Comparison of ENCODE assay signal across 8 cellular contexts in genomic region chr7:80134105-80134535, GRCh38. TPM values are rescaled to one million over a fixed set of nuclear protein-coding genes. Genes with fewer than 3 reads are reported as not detected.
DNase-seq lines count a peak whose midpoint lies in the region; ATAC-seq lines count a peak whose summit lies in the region.

No MANE protein-coding gene starts in this region.

- no peak for ATAC-seq in natural killer cell treated with Interleukin-12 subunit alpha and Interleukin-12 subunit beta and Interleukin-15 and Interleukin-18, amount 100 ng/mL, for 72 hours
- no peak for ATAC-seq in HG03571 (IDR thresholded peaks at IDR 0.05; ENCODE audit: unreplicated experiment)
- ATAC-seq in GM19467 (IDR thresholded peaks at IDR 0.05; ENCODE audit: unreplicated experiment): no peak
- ATAC-seq in GM18502 (IDR thresholded peaks at IDR 0.05; ENCODE audit: poor library complexity, unreplicated experiment): no peak

- H3K27me3 Mint-ChIP-seq in natural killer cell treated with Interleukin-12 subunit alpha and Interleukin-12 subunit beta and Interleukin-15 and Interleukin-18, amount 100 ng/mL, for 72 hours: peaks cover 30 to 38% of the 10 kb centered on the region in 2 donors

- H3K4me1 Mint-ChIP-seq in natural killer cell treated with Interleukin-12 subunit alpha and Interleukin-12 subunit beta and Interleukin-15 and Interleukin-18, amount 100 ng/mL, for 72 hours (ENCODE audit: low read depth in 2 of 2): peaks cover 12 to 15% of the 10 kb centered on the region in 2 donors

- peaks cover 7% of the 10 kb centered on the region for H3K9me3 Mint-ChIP-seq in natural killer cell treated with Interleukin-12 subunit alpha and Interleukin-12 subunit beta and Interleukin-15 and Interleukin-18, amount 100 ng/mL, for 72 hours

- peak overlapping the region; percentile 93 for H3K27ac ChIP-seq in epithelial cell of prostate

- no peak overlapping the region for H3K27ac Mint-ChIP-seq in natural killer cell treated with Interleukin-12 subunit alpha and Interleukin-12 subunit beta and Interleukin-15 and Interleukin-18, amount 100 ng/mL, for 72 hours

- peaks cover 17% of the 10 kb centered on the region for H3K36me3 Mint-ChIP-seq in natural killer cell treated with Interleukin-12 subunit alpha and Interleukin-12 subunit beta and Interleukin-15 and Interleukin-18, amount 100 ng/mL, for 72 hours

- DNase-seq in Ammon's horn (ENCODE audit: low spot score): peak; percentile 62
- DNase-seq in NCI-H2171 (lab: John Stamatoyannopoulos, UW): peak; percentile 83
- DNase-seq in epithelial cell of prostate (ENCODE audit: low read depth, low spot score): no peak
- no peak for DNase-seq in natural killer cell treated with Interleukin-12 subunit alpha and Interleukin-12 subunit beta and Interleukin-15 and Interleukin-18, amount 100 ng/mL, for 72 hours (ENCODE audit: low spot score)
- DNase-seq in NCI-H226: no peak

- peak overlapping the region; percentile 66 for H3K4me3 Mint-ChIP-seq in natural killer cell treated with Interleukin-12 subunit alpha and Interleukin-12 subunit beta and Interleukin-15 and Interleukin-18, amount 100 ng/mL, for 72 hours

RNA-seq across cellular contexts. Expression of gene GNAI1, which starts 0.5 kb away (rescaled TPM):
- total RNA-seq in natural killer cell treated with Interleukin-12 subunit alpha and Interleukin-12 subunit beta and Interleukin-15 and Interleukin-18, amount 100 ng/mL, for 72 hours: 1 to 10 TPM in 1 of 2 donors, not detected in 1; 1.2 TPM

Comparison
In these comparisons a context has a peak if more than half of its experiments do, and no peak if none do; other contexts are left out.
1. DNase-seq: peak in Ammon's horn (single experiment) and NCI-H2171 (single experiment); none in epithelial cell of prostate (single experiment), natural killer cell treated with Interleukin-12 subunit alpha and Interleukin-12 subunit beta and Interleukin-15 and Interleukin-18, amount 100 ng/mL, for 72 hours (single experiment) and NCI-H226 (single experiment).